Comparison of ENCODE assay signal across 15 cellular contexts in genomic region chr10:112716924-112717348, GRCh38.
DNase-seq lines count a peak whose midpoint lies in the region; ATAC-seq and TF ChIP-seq lines count a peak whose summit lies in the region.
"Had no signal": no experiment of that assay in that cellular context is flagged by ENCODE, and none has a peak within 500 bp of the region (broad histone marks: within the 10 kb centered on the region; RNA-seq: fewer than 3 reads in every experiment).

No MANE protein-coding gene starts in this region.

- no peak overlapping the region for H2AFZ ChIP-seq in mesenchymal stem cell (ENCODE audit: low read depth, low read length)

- TF ChIP-seq CTCF in C4-2B (conservative IDR thresholded peaks at IDR 0.05): no peak
- TF ChIP-seq CTCF in colonic mucosa (IDR thresholded peaks at IDR 0.05): no peak

- no peak overlapping the region for H3K14ac ChIP-seq in mesenchymal stem cell (ENCODE audit: low read length in 2 of 2)

- no peak overlapping the region for H2BK5ac ChIP-seq in mesenchymal stem cell (ENCODE audit: low read depth, low read length, poor library complexity, severe bottlenecking)

- no peak overlapping the region for H2BK120ac ChIP-seq in mesenchymal stem cell (ENCODE audit: low read depth, low read length)

- H3K9ac ChIP-seq in colonic mucosa (ENCODE audit: low read depth in 2 of 2, low read length in 2 of 2): no peak overlapping the region
- H3K9ac ChIP-seq in mesenchymal stem cell (ENCODE audit: low read length): no peak overlapping the region
- H3K9ac ChIP-seq: BLaER1 had no signal

- no peaks in the 10 kb centered on the region for H3K36me3 ChIP-seq in colonic mucosa
- H3K36me3 ChIP-seq in mesenchymal stem cell (ENCODE audit: control insufficient read depth in 1 of 2, insufficient read depth in 2 of 2, low read depth in 1 of 2, low read length in 2 of 2): peaks cover 0 to 4% of the 10 kb centered on the region in 2 experiments

- ATAC-seq in HG03139 (IDR thresholded peaks at IDR 0.05; ENCODE audit: unreplicated experiment) (no peak), GM18873 (IDR thresholded peaks at IDR 0.05; ENCODE audit: low FRiP score, unreplicated experiment) (no peak), HG02763 (IDR thresholded peaks at IDR 0.05; ENCODE audit: unreplicated experiment) (no peak)
- no peak for ATAC-seq in activated naive CD8-positive, alpha-beta T cell treated with anti-CD3 and anti-CD28 coated beads, Interleukin-2, amount 50 U/mL, for 24 hours

- H3K27ac ChIP-seq in C4-2B: peak overlapping the region; percentile 38
- no peak overlapping the region for H3K27ac ChIP-seq in colonic mucosa
- H3K27ac ChIP-seq in mesenchymal stem cell (ENCODE audit: low read length, poor library complexity, severe bottlenecking): no peak overlapping the region
- H3K27ac ChIP-seq: BLaER1 had no signal

- H3K79me1 ChIP-seq in mesenchymal stem cell (replicated peaks; ENCODE audit: low read length, poor library complexity, severe bottlenecking): no peaks in the 10 kb centered on the region

- no peak overlapping the region for H3K23ac ChIP-seq in mesenchymal stem cell (ENCODE audit: low read length in 2 of 2)

- H3K27me3 Mint-ChIP-seq in activated naive CD8-positive, alpha-beta T cell treated with anti-CD3 and anti-CD28 coated beads, Interleukin-2, amount 50 U/mL, for 24 hours: no peaks in the 10 kb centered on the region

- H2AK5ac ChIP-seq in mesenchymal stem cell (ENCODE audit: low read length, severe bottlenecking): no peak overlapping the region

- no peaks in the 10 kb centered on the region for H3K4me1 ChIP-seq in colonic mucosa
- peaks cover 3% of the 10 kb centered on the region for H3K4me1 ChIP-seq in mesenchymal stem cell (ENCODE audit: control insufficient read depth, insufficient read depth, low read depth, low read length)

- no peak overlapping the region for H2BK12ac ChIP-seq in mesenchymal stem cell (ENCODE audit: low read length in 2 of 2)

- H3K4me3 Mint-ChIP-seq in activated naive CD8-positive, alpha-beta T cell treated with anti-CD3 and anti-CD28 coated beads, Interleukin-2, amount 50 U/mL, for 24 hours: no peak overlapping the region

- H3K27ac Mint-ChIP-seq in activated naive CD8-positive, alpha-beta T cell treated with anti-CD3 and anti-CD28 coated beads, Interleukin-2, amount 50 U/mL, for 24 hours: no peak overlapping the region

- no peak overlapping the region for H3K4me3 ChIP-seq in colonic mucosa
- H3K4me3 ChIP-seq in mesenchymal stem cell (ENCODE audit: insufficient read depth in 1 of 2, low read depth in 1 of 2, low read length in 2 of 2): no peak overlapping the region
- H3K4me3 ChIP-seq: BLaER1, smooth muscle cell had no signal

- no peaks in the 10 kb centered on the region for H3K4me1 Mint-ChIP-seq in activated naive CD8-positive, alpha-beta T cell treated with anti-CD3 and anti-CD28 coated beads, Interleukin-2, amount 50 U/mL, for 24 hours

- peaks cover 13% of the 10 kb centered on the region for H3K36me3 Mint-ChIP-seq in activated naive CD8-positive, alpha-beta T cell treated with anti-CD3 and anti-CD28 coated beads, Interleukin-2, amount 50 U/mL, for 24 hours (ENCODE audit: low read depth)

- H4K91ac ChIP-seq in mesenchymal stem cell (ENCODE audit: low read length): no peak overlapping the region

- no peaks in the 10 kb centered on the region for H3K27me3 ChIP-seq in colonic mucosa
- H3K27me3 ChIP-seq in mesenchymal stem cell (ENCODE audit: control insufficient read depth in 1 of 2, insufficient read depth in 1 of 2, low read length in 2 of 2): no peaks in the 10 kb centered on the region
- H3K27me3 ChIP-seq: BLaER1 had no signal

- H2BK15ac ChIP-seq in mesenchymal stem cell (ENCODE audit: low read depth, poor library complexity, severe bottlenecking): no peak overlapping the region

- 39% methylated on average over 4 of the region's 5 CpGs for WGBS in mesenchymal stem cell

- H4K8ac ChIP-seq in mesenchymal stem cell (ENCODE audit: low read length): no peak overlapping the region

- H3K9me3 Mint-ChIP-seq in activated naive CD8-positive, alpha-beta T cell treated with anti-CD3 and anti-CD28 coated beads, Interleukin-2, amount 50 U/mL, for 24 hours: no peaks in the 10 kb centered on the region

- intact Hi-C loops in colonic mucosa (cut with DNase I): no loop called here

- no peak overlapping the region for H3K4me2 ChIP-seq in mesenchymal stem cell (ENCODE audit: low read length, poor library complexity, severe bottlenecking)
- H3K4me2 ChIP-seq: BLaER1, smooth muscle cell had no signal

- no peak overlapping the region for H3K4ac ChIP-seq in mesenchymal stem cell (ENCODE audit: low read depth in 1 of 2, low read length in 2 of 2)

- H3K18ac ChIP-seq in mesenchymal stem cell (ENCODE audit: low read depth in 1 of 2, low read length in 2 of 2): no peak overlapping the region

- H3K9me3 ChIP-seq in colonic mucosa (no peaks in the 10 kb centered on the region), mesenchymal stem cell (ENCODE audit: control insufficient read depth, low read length) (no peaks in the 10 kb centered on the region)

- DNase-seq in LoVo (ENCODE audit: low spot score) (peak; percentile 49), colonic mucosa (peak; percentile 52), mesenchymal stem cell (peak; percentile 80)
- no peak for DNase-seq in activated naive CD8-positive, alpha-beta T cell treated with anti-CD3 and anti-CD28 coated beads, Interleukin-2, amount 50 U/mL, for 24 hours
- DNase-seq: activated CD4-positive, alpha-beta T cell treated with anti-CD3 and anti-CD28 coated beads for 4 hours; effector CD8-positive, alpha-beta T cell; NCI-H1105; NCI-H526 treated with DMSO at 0.1 percent for 48 hours; SHP77 treated with DMSO at 0.1 percent for 48 hours had no signal
